In genomic region chr9:131036529-131037335, GRCh38 we compare ENCODE assay signal across 17 cellular contexts. TPM values are rescaled to one million over a fixed set of nuclear protein-coding genes. Genes with fewer than 3 reads are reported as not detected.
A peak's percentile ranks its signal among the peaks of the same experiment; 100 is the strongest.
DNase-seq lines count a peak whose midpoint lies in the region; ATAC-seq and TF ChIP-seq lines count a peak whose summit lies in the region.
"Had no signal": no experiment of that assay in that cellular context is flagged by ENCODE, and none has a peak within 500 bp of the region (broad histone marks: within the 10 kb centered on the region; RNA-seq: fewer than 3 reads in every experiment).

No MANE protein-coding gene starts in this region.

- intact Hi-C loops in right lobe of liver (cut with DNase I) (no loop called here), spleen (cut with DNase I; ENCODE audit: low total_unique reads) (no loop called here)

- TF ChIP-seq CTCF in brain microvascular endothelial cell (IDR thresholded peaks at IDR 0.05; ENCODE audit: low read depth, low read length, missing control alignments): no peak
- TF ChIP-seq CTCF in right lobe of liver (IDR thresholded peaks at IDR 0.05): no peak
- TF ChIP-seq CTCF in spleen (IDR thresholded peaks at IDR 0.05 in 8 of 11, conservative IDR thresholded peaks at IDR 0.05 in 3 of 11): no peak

- H2AFZ ChIP-seq in GM23248: 0 out of 2 replicates have a peak overlapping the region, but pooled peaks have one; percentile 18
- H2AFZ ChIP-seq: parathyroid adenoma had no signal

- H3K9me3 ChIP-seq in GM23248 (ENCODE audit: low read depth) (no peaks in the 10 kb centered on the region), right lobe of liver (no peaks in the 10 kb centered on the region), spleen (no peaks in the 10 kb centered on the region)

- no peaks in the 10 kb centered on the region for H3K9me2 ChIP-seq in GM23248 (ENCODE audit: insufficient read depth)

- DNase-seq in GM23248 (no peak), brain microvascular endothelial cell (no peak), right lobe of liver (no peak), spleen (no peak), AG20443 (ENCODE audit: low spot score) (no peak), DMS79 treated with DMSO at 0.1 percent for 48 hours (lab: John Stamatoyannopoulos, UW) (no peak)
- DNase-seq: activated CD4-positive, alpha-beta T cell treated with anti-CD3 and anti-CD28 coated beads for 1 hour; activated CD8-positive, alpha-beta memory T cell treated with anti-CD3 and anti-CD28 coated beads, Interleukin-2, amount 10 ng/mL, durations not matched to agents 7 days and 5 days; COR-L47; NCI-H2029; NCI-H524 treated with DMSO at 0.1 percent for 48 hours; stimulated activated naive CD4-positive, alpha-beta T cell had no signal

- no peak overlapping the region for H3K9ac ChIP-seq in GM23248
- H3K9ac ChIP-seq: parathyroid adenoma had no signal

- in situ Hi-C loops in GM23248 (cut with MboI): no loop called here
- in situ Hi-C loops in brain microvascular endothelial cell (cut with HindIII; ENCODE audit: low pct_ligation_motif_present, low sequenced_read_pairs): no loop called here

- ATAC-seq in right lobe of liver (peak; percentile 23 to 32 (median 27)), GM21515 (IDR thresholded peaks at IDR 0.05; ENCODE audit: unreplicated experiment) (no peak), HG03139 (IDR thresholded peaks at IDR 0.05; ENCODE audit: unreplicated experiment) (no peak)
- ATAC-seq: activated CD8-positive, alpha-beta memory T cell treated with anti-CD3 and anti-CD28 coated beads, Interleukin-2, amount 10 ng/mL, durations not matched to agents 7 days and 5 days had no signal

- H3K79me2 ChIP-seq in GM23248 (ENCODE audit: insufficient read depth): no peaks in the 10 kb centered on the region
- H3K79me2 ChIP-seq: parathyroid adenoma had no signal

- H3K27me3 ChIP-seq in GM23248 (replicated peaks; ENCODE audit: insufficient read depth) (no peaks in the 10 kb centered on the region), brain microvascular endothelial cell (replicated peaks) (peaks cover 65% of the 10 kb centered on the region), right lobe of liver (no peaks in the 10 kb centered on the region), spleen (replicated peaks in 1 of 7) (peaks cover 0 to 17% (median 0%) of the 10 kb centered on the region in 7 donors)

- H3F3A ChIP-seq in GM23248 (ENCODE audit: insufficient read depth): no peaks in the 10 kb centered on the region

- no peaks in the 10 kb centered on the region for H4K20me1 ChIP-seq in GM23248 (ENCODE audit: insufficient read depth)

- H3K4me1 ChIP-seq in GM23248 (ENCODE audit: insufficient read depth) (no peaks in the 10 kb centered on the region), right lobe of liver (no peaks in the 10 kb centered on the region), spleen (peaks cover 0 to 18% (median 1%) of the 10 kb centered on the region in 6 donors)
- H3K4me1 ChIP-seq: parathyroid adenoma had no signal

- H3K27ac ChIP-seq in GM23248: no peak overlapping the region
- peak overlapping the region; percentile 8 for H3K27ac ChIP-seq in brain microvascular endothelial cell
- no peak overlapping the region for H3K27ac ChIP-seq in right lobe of liver
- peak overlapping the region in 5 of 8 donors; percentile 45 to 69 (median 55) for H3K27ac ChIP-seq in spleen
- H3K27ac ChIP-seq: parathyroid adenoma had no signal

- TF ChIP-seq POLR2A in right lobe of liver (IDR thresholded peaks at IDR 0.05): no peak
- no peak for TF ChIP-seq POLR2A in spleen (IDR thresholded peaks at IDR 0.05)

- no peaks in the 10 kb centered on the region for H3K36me3 ChIP-seq in GM23248 (ENCODE audit: low read depth)
- H3K36me3 ChIP-seq in brain microvascular endothelial cell (replicated peaks): no peaks in the 10 kb centered on the region
- H3K36me3 ChIP-seq in right lobe of liver: no peaks in the 10 kb centered on the region
- no peaks in the 10 kb centered on the region for H3K36me3 ChIP-seq in spleen

- H3K4me2 ChIP-seq in GM23248 (ENCODE audit: unreplicated experiment): no peak overlapping the region

- whole genome bisulfite sequencing in GM23248 (ENCODE audit: low coverage in 1 of 2, low lambda C conversion rate in 2 of 2, missing lambda C conversion rate in 2 of 2), 2 experiments: 20 to 26% methylated on average over 18 of the region's 18 CpGs
- 17% methylated on average over 2 of the region's 18 CpGs for WGBS in right lobe of liver (ENCODE audit: insufficient coverage, low coverage, low lambda C conversion rate, missing lambda C conversion rate)
- WGBS in spleen, 5 donors: 57 to 69% (median 66%) methylated on average over 9 to 18 of the region's 18 CpGs

- H3K4me3 ChIP-seq in GM23248: no peak overlapping the region
- no peak overlapping the region for H3K4me3 ChIP-seq in brain microvascular endothelial cell (ENCODE audit: low read depth, low read length)
- no peak overlapping the region for H3K4me3 ChIP-seq in right lobe of liver
- no peak overlapping the region for H3K4me3 ChIP-seq in spleen

RNA-seq across cellular contexts. Expression of gene LAMC3, which starts 27.8 kb away (rescaled TPM):
- not detected in 2 replicates for total RNA-seq in GM23248 (2014; rRNA removed; shearing (Covaris generic))
- polyA plus RNA-seq in GM23248 (2016; fragmentation: Nextera tagmentation; extraction: Ambion mirVana) (not detected in 2 replicates), spleen (10 to 100 TPM in 2 of 3 donors, 1 to 10 TPM in 1; 9.1 to 30.1 (median 20.5) TPM)
- total RNA-seq in right lobe of liver (10 to 100 TPM in 1 of 6 experiments, 1 to 10 TPM in 5; 2.7 to 14.3 (median 3.7) TPM), spleen (10 to 100 TPM; 11.7 to 79.5 (median 36.2) TPM)
- total RNA-seq: M059J had no signal

RNA-seq across cellular contexts. Expression of gene AIF1L, which starts 59.6 kb away (rescaled TPM):
- not detected in 2 replicates for total RNA-seq in GM23248 (2014; rRNA removed; shearing (Covaris generic))
- polyA plus RNA-seq in GM23248 (2016; fragmentation: Nextera tagmentation; extraction: Ambion mirVana) (0.28 TPM in 1 of 2 replicates, not detected in the other), spleen (100 to 1,000 TPM in 1 of 3 donors, 10 to 100 TPM in 2; 47.4 to 251 (median 59.4) TPM)
- total RNA-seq in right lobe of liver (1 to 10 TPM in 1 of 6 experiments, under 1 TPM in 5; 0.33 to 1.4 (median 0.49) TPM), spleen (100 to 1,000 TPM; 141 to 596 (median 254) TPM)
- total RNA-seq: OCI-LY7 had no signal

Comparison
In these comparisons a context has a peak if more than half of its experiments do, and no peak if none do; other contexts are left out.
1. H3K27ac ChIP-seq: peak in brain microvascular endothelial cell (single experiment) and spleen (5 of 8); none in GM23248 (single experiment) and right lobe of liver (0 of 3).
2. ATAC-seq: peak in right lobe of liver (4 of 4); none in GM21515 (single experiment) and HG03139 (single experiment).
3. RNA of gene AIF1L, which starts 59.6 kb away (total RNA-seq): 141 to 596 TPM in spleen; 0.33 to 1.4 TPM in right lobe of liver and not detected in GM23248; every median in the first group is over 10 times any median in the second.